In genomic region chr7:98219382-98219781, GRCh38 we compare ENCODE assay signal across 1 cellular context.
A peak's percentile ranks its signal among the peaks of the same experiment; 100 is the strongest.
TF ChIP-seq lines count a peak whose summit lies in the region.

No MANE protein-coding gene starts in this region.

TF ChIP-seq in GM12878, 131 proteins besides CTCF, POLR2A, EP300 and RAD21:
- 0 out of 2 replicates have a peak, but pooled peaks have one; percentile 18 for TF ChIP-seq IRF4 (IDR thresholded peaks at IDR 0.05; ENCODE audit: low read depth, low read length)
- 0 out of 2 replicates have a peak, but pooled peaks have one; percentile 22 for TF ChIP-seq NFIC (IDR thresholded peaks at IDR 0.05; ENCODE audit: low read depth, low read length)
- peak; percentile 63 for TF ChIP-seq RUNX3 (IDR thresholded peaks at IDR 0.05; ENCODE audit: low read length)
- peak; percentile 65 for TF ChIP-seq JUNB (IDR thresholded peaks at IDR 0.05)
